In the genomic region with DNA sequence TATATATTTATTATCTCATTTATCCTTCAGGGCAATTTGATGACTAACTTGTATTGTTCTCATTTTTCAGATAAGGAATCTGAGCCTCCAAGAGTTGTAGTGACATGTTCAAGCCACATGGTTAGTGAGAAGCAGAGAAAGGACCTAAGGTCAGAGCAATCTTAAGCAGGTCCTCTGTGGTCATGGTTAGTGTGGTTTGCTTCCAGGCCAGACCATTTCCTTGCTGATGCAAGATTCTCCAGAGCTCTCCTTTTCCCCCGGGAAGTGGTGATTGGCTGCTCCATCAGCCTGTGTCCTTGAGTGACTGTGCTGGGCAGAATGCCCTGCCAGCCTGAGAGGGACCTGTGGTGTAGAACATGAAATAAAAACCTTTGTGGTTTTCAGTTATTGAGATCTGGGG, we compare ENCODE assay signal across 12 cellular contexts.
A peak's percentile ranks its signal among the peaks of the same experiment; 100 is the strongest.
DNase-seq lines count a peak whose midpoint lies in the region; ATAC-seq and TF ChIP-seq lines count a peak whose summit lies in the region.
"Had no signal": no experiment of that assay in that cellular context is flagged by ENCODE, and none has a peak within 500 bp of the region (broad histone marks: within the 10 kb centered on the region; RNA-seq: fewer than 3 reads in every experiment).

No MANE protein-coding gene starts in this region.

- TF ChIP-seq EP300 in suprapubic skin (IDR thresholded peaks at IDR 0.05) = no peak

- H3K4me1 ChIP-seq in BE2C = no peaks in the 10 kb centered on the region; the same call in none of the 2 replicates
- H3K4me1 ChIP-seq in suprapubic skin = peaks cover 4% of the 10 kb centered on the region

- no peaks in the 10 kb centered on the region for H3K36me3 ChIP-seq in BE2C
- H3K36me3 ChIP-seq in kidney epithelial cell (ENCODE audit: control insufficient read depth, insufficient read depth, low read length) = no peaks in the 10 kb centered on the region
- H3K36me3 ChIP-seq in suprapubic skin = no peaks in the 10 kb centered on the region
- H3K36me3 ChIP-seq: neutrophil had no signal

- ATAC-seq in left lobe of liver = no peak
- ATAC-seq: activated CD4-positive, alpha-beta T cell treated with anti-CD3 and anti-CD28 coated beads for 36 hours had no signal

- 64% methylated on average over 1 of the region's 1 CpG for WGBS in suprapubic skin

- TF ChIP-seq POLR2A in suprapubic skin (IDR thresholded peaks at IDR 0.05) = no peak

- TF ChIP-seq CTCF in BE2C (IDR thresholded peaks at IDR 0.05; ENCODE audit: low read depth, low read length) = no peak
- no peak for TF ChIP-seq CTCF in kidney epithelial cell (IDR thresholded peaks at IDR 0.05; ENCODE audit: insufficient read depth, low read length, poor library complexity, severe bottlenecking)
- no peak for TF ChIP-seq CTCF in suprapubic skin (IDR thresholded peaks at IDR 0.05)

- DNase-seq in BE2C (peak; percentile 62), HK-2 (ENCODE audit: unreplicated experiment) (peak; percentile 65), amniotic epithelial cell (ENCODE audit: low read depth) (peak; percentile 99), kidney epithelial cell (ENCODE audit: low read depth) (peak; percentile 83), suprapubic skin (ENCODE audit: low spot score in 2 of 2) (no peak), NCI-H526 (lab: John Stamatoyannopoulos, UW) (no peak), cerebellar nuclear complex (lab: John Stamatoyannopoulos, UW) (no peak), left lobe of liver (ENCODE audit: low spot score) (no peak)
- DNase-seq: activated CD4-positive, alpha-beta T cell treated with anti-CD3 and anti-CD28 coated beads for 36 hours; hypothalamus had no signal

- H3K4me3 ChIP-seq in BE2C (ENCODE audit: low read depth, low read length) (no peak overlapping the region), kidney epithelial cell (ENCODE audit: low read depth, low read length) (no peak overlapping the region), suprapubic skin (no peak overlapping the region)

- H3K9me3 ChIP-seq in BE2C = no peaks in the 10 kb centered on the region
- no peaks in the 10 kb centered on the region for H3K9me3 ChIP-seq in suprapubic skin
- H3K9me3 ChIP-seq: neutrophil had no signal

- H3K27me3 ChIP-seq in BE2C (no peaks in the 10 kb centered on the region), kidney epithelial cell (ENCODE audit: control insufficient read depth, insufficient read depth, low read length) (no peaks in the 10 kb centered on the region), suprapubic skin (no peaks in the 10 kb centered on the region)
- H3K27me3 ChIP-seq: neutrophil had no signal

- H3K27ac ChIP-seq in suprapubic skin = no peak overlapping the region
- H3K27ac ChIP-seq: HL-60, neutrophil had no signal

Comparison
In these comparisons a context has a peak if more than half of its experiments do, and no peak if none do; other contexts are left out.
1. DNase-seq: peak in BE2C (single experiment), HK-2 (single experiment), amniotic epithelial cell (single experiment) and kidney epithelial cell (single experiment); none in suprapubic skin (0 of 2), NCI-H526 (0 of 2), cerebellar nuclear complex (0 of 2) and left lobe of liver (single experiment).